6 cellular contexts compared by ENCODE assay signal in the genomic region with DNA sequence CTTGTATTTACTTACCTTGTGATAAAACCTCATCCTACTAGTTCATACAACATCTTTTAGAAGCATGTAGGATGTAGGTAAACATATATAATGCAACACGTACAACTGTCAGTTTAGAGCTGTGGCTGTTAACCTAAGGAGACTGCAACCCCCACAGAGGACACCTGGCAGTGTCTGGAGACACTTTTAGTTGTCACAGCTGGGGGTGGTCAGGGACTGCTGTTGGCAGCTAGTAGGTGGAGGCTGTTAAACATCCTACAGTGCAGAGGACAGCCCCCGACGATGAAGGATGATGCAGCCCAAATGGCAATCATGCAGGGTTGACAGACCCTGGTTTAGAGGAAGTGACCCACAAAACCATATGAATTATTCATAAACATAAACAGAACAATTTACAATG. TPM values are rescaled to one million over a fixed set of nuclear protein-coding genes. Genes with fewer than 3 reads are reported as not detected.
A peak's percentile ranks its signal among the peaks of the same experiment; 100 is the strongest.
DNase-seq lines count a peak whose midpoint lies in the region; ATAC-seq, FAIRE-seq and TF ChIP-seq lines count a peak whose summit lies in the region.
"Not testable (repeated sequence)": the region's sequence is repeated elsewhere in the genome, so short reads cannot be mapped to it uniquely, and the experiment has no call there.

No MANE protein-coding gene starts in this region.

- H3K36me3 ChIP-seq in GM23338 (ENCODE audit: insufficient read depth); Panc1 (ENCODE audit: control insufficient read depth, insufficient read depth, low read length); GM12878 (ENCODE audit: control insufficient read depth in 2 of 2, insufficient read depth in 2 of 2, low read length in 1 of 2): not testable (repeated sequence)

- H4K20me1 ChIP-seq in GM23338 (replicated peaks; ENCODE audit: insufficient read depth); GM12878 (ENCODE audit: control insufficient read depth, insufficient read depth): not testable (repeated sequence)

- not testable (repeated sequence) for H3F3A ChIP-seq in GM23338 (replicated peaks; ENCODE audit: low read depth)

- not testable (repeated sequence) for DNase-seq in Calu3; GM23338 (ENCODE audit: low spot score); Panc1 (ENCODE audit: low read depth, low spot score); activated CD8-positive, alpha-beta T cell treated with anti-CD3 and anti-CD28 coated beads for 36 hours; GM12878 (ENCODE audit: low read depth, low spot score); stimulated activated naive B cell treated with anti-CD40 and anti-IgM and Interleukin-4, amounts not matched to agents 10 μg/mL and 1 μg/mL and 100 μg/mL, for 72 hours

- RAD21 ChIA-PET in GM12878 (lab: Charles Lee; ENCODE audit: unreplicated experiment) = not testable (repeated sequence)

- not testable (repeated sequence) for H3K4me3 Mint-ChIP-seq in Calu3 (ENCODE audit: low read depth, unreplicated experiment); GM23338; activated CD8-positive, alpha-beta T cell treated with anti-CD3 and anti-CD28 coated beads for 36 hours; stimulated activated naive B cell treated with anti-CD40 and anti-IgM and Interleukin-4, amounts not matched to agents 10 μg/mL and 1 μg/mL and 100 μg/mL, for 72 hours

- H3K27me3 Mint-ChIP-seq in Calu3 (ENCODE audit: unreplicated experiment); GM23338 (ENCODE audit: insufficient read depth, low read depth, poor library complexity); activated CD8-positive, alpha-beta T cell treated with anti-CD3 and anti-CD28 coated beads for 36 hours; stimulated activated naive B cell treated with anti-CD40 and anti-IgM and Interleukin-4, amounts not matched to agents 10 μg/mL and 1 μg/mL and 100 μg/mL, for 72 hours: not testable (repeated sequence)

- H3K27ac Mint-ChIP-seq in Calu3 (ENCODE audit: unreplicated experiment); GM23338; activated CD8-positive, alpha-beta T cell treated with anti-CD3 and anti-CD28 coated beads for 36 hours; stimulated activated naive B cell treated with anti-CD40 and anti-IgM and Interleukin-4, amounts not matched to agents 10 μg/mL and 1 μg/mL and 100 μg/mL, for 72 hours: not testable (repeated sequence)

- H3K36me3 Mint-ChIP-seq in Calu3 (ENCODE audit: insufficient read depth, unreplicated experiment) = not testable (repeated sequence)
- H3K36me3 Mint-ChIP-seq in GM23338 (ENCODE audit: low read depth) = peaks cover 18% of the 10 kb centered on the region; the same call in 2 of the 3 replicates
- H3K36me3 Mint-ChIP-seq in activated CD8-positive, alpha-beta T cell treated with anti-CD3 and anti-CD28 coated beads for 36 hours (ENCODE audit: low read depth) = peaks cover 14% of the 10 kb centered on the region
- H3K36me3 Mint-ChIP-seq in stimulated activated naive B cell treated with anti-CD40 and anti-IgM and Interleukin-4, amounts not matched to agents 10 μg/mL and 1 μg/mL and 100 μg/mL, for 72 hours = peaks cover 9 to 14% of the 10 kb centered on the region in 2 donors

- FAIRE-seq in GM12878 (lab: Jason Lieb, UNC) = not testable (repeated sequence)

- in situ Hi-C loops in Panc1 (cut with HindIII; ENCODE audit: low pct_unique_long_range_greater_than_20kb, low sequenced_read_pairs); GM12878 (cut with MboI): not testable (repeated sequence)

- not testable (repeated sequence) for H3K4me3 ChIP-seq in GM23338; Panc1 (ENCODE audit: low read depth in 2 of 2, low read length in 2 of 2); GM12878

- H3K27ac ChIP-seq in GM23338 (ENCODE audit: low read depth); Panc1 (ENCODE audit: low read length); GM12878 (ENCODE audit: control insufficient read depth, insufficient read depth): not testable (repeated sequence)

- CTCF ChIA-PET in Calu3 (lab: Charles Lee); Panc1 (lab: Charles Lee); activated CD8-positive, alpha-beta T cell treated with anti-CD3 and anti-CD28 coated beads for 36 hours (lab: Charles Lee); GM12878 (lab: Yijun Ruan, JAX): not testable (repeated sequence)

- not testable (repeated sequence) for TF ChIP-seq CTCF in Calu3 (IDR thresholded peaks at IDR 0.05; ENCODE audit: unreplicated experiment); GM23338 (conservative IDR thresholded peaks at IDR 0.05; ENCODE audit: low read depth in 2 of 2); Panc1 (IDR thresholded peaks at IDR 0.05); activated CD8-positive, alpha-beta T cell treated with anti-CD3 and anti-CD28 coated beads for 36 hours (IDR thresholded peaks at IDR 0.05); GM12878 (IDR thresholded peaks at IDR 0.05 in 2 of 3, conservative IDR thresholded peaks at IDR 0.05 in 1 of 3; ENCODE audit: control insufficient read depth in 2 of 3, extremely low read depth in 1 of 3, insufficient read depth in 1 of 3, low read depth in 3 of 3, low read length in 3 of 3)

- H3K79me2 ChIP-seq in GM23338 (replicated peaks; ENCODE audit: insufficient read depth); GM12878 (ENCODE audit: control insufficient read depth, insufficient read depth, low read length): not testable (repeated sequence)

- intact Hi-C loops in Calu3 (cut with micrococcal nuclease; ENCODE audit: unreplicated experiment); Panc1 (cut with micrococcal nuclease; ENCODE audit: unreplicated experiment); activated CD8-positive, alpha-beta T cell treated with anti-CD3 and anti-CD28 coated beads for 36 hours (cut with micrococcal nuclease); GM12878 (cut with micrococcal nuclease; ENCODE audit: unreplicated experiment): not testable (repeated sequence)

- H3K4me1 Mint-ChIP-seq in Calu3 (ENCODE audit: low read depth, unreplicated experiment) = peaks cover 15% of the 10 kb centered on the region
- H3K4me1 Mint-ChIP-seq in GM23338; activated CD8-positive, alpha-beta T cell treated with anti-CD3 and anti-CD28 coated beads for 36 hours (ENCODE audit: low read depth); stimulated activated naive B cell treated with anti-CD40 and anti-IgM and Interleukin-4, amounts not matched to agents 10 μg/mL and 1 μg/mL and 100 μg/mL, for 72 hours: not testable (repeated sequence)

- not testable (repeated sequence) for H3K27me3 ChIP-seq in GM23338 (ENCODE audit: insufficient read depth); Panc1 (ENCODE audit: control insufficient read depth, insufficient read depth, low read length); GM12878 (replicated peaks in 1 of 2; ENCODE audit: control insufficient read depth in 2 of 2, insufficient read depth in 2 of 2, low read length in 1 of 2)

- not testable (repeated sequence) for H3K9me2 ChIP-seq in GM23338 (ENCODE audit: insufficient read depth)

- no CpG with 5 or more reads among the region's 3 CpGs for WGBS in GM12878 (ENCODE audit: insufficient coverage, insufficient replicate concordance, low lambda C conversion rate, missing lambda C conversion rate)

- SMC1A ChIA-PET in GM12878 (lab: Charles Lee; ENCODE audit: uncharacterized antibody, unreplicated experiment) = not testable (repeated sequence)

- not testable (repeated sequence) for TF ChIP-seq POLR2A in GM12878 (IDR thresholded peaks at IDR 0.05; ENCODE audit: low read depth, low read length)

- H3K4me1 ChIP-seq in GM23338 (ENCODE audit: insufficient read depth); Panc1 (ENCODE audit: control insufficient read depth, insufficient read depth, low read length); GM12878 (ENCODE audit: control insufficient read depth, insufficient read depth, low read length): not testable (repeated sequence)

- TF ChIP-seq EP300 in GM12878 (IDR thresholded peaks at IDR 0.05; ENCODE audit: borderline replicate concordance in 1 of 2, control insufficient read depth in 1 of 2, low read depth in 2 of 2, low read length in 2 of 2) = not testable (repeated sequence)

- ATAC-seq in GM23338 = peak; percentile 49; the same call in 2 of the 3 replicates
- not testable (repeated sequence) for ATAC-seq in Panc1
- peak; percentile 47 for ATAC-seq in activated CD8-positive, alpha-beta T cell treated with anti-CD3 and anti-CD28 coated beads for 36 hours
- ATAC-seq in GM12878 = peak; percentile 43
- ATAC-seq in stimulated activated naive B cell treated with anti-CD40 and anti-IgM and Interleukin-4, amounts not matched to agents 10 μg/mL and 1 μg/mL and 100 μg/mL, for 72 hours (replicated peaks) = peak; percentile 23 to 44

- TF ChIP-seq RAD21 in GM12878 (IDR thresholded peaks at IDR 0.05; ENCODE audit: insufficient read depth, low read depth, low read length) = not testable (repeated sequence)

- BruUV-seq in Calu3 (replicated peaks; lab: Mats Ljungman, UMichigan) (TSS peak; percentile 81), Panc1 (replicated peaks; lab: Mats Ljungman, UMichigan) (TSS peak; percentile 95), GM12878 (replicated peaks; lab: Mats Ljungman, UMichigan) (TSS peak; percentile 71)

- not testable (repeated sequence) for H3K9me3 Mint-ChIP-seq in Calu3 (ENCODE audit: low read depth, unreplicated experiment); GM23338; activated CD8-positive, alpha-beta T cell treated with anti-CD3 and anti-CD28 coated beads for 36 hours; stimulated activated naive B cell treated with anti-CD40 and anti-IgM and Interleukin-4, amounts not matched to agents 10 μg/mL and 1 μg/mL and 100 μg/mL, for 72 hours

- not testable (repeated sequence) for H3K9me3 ChIP-seq in Panc1 (ENCODE audit: control insufficient read depth, insufficient read depth, low read depth, low read length); GM12878 (replicated peaks; ENCODE audit: control insufficient read depth, insufficient read depth, low read length)

- H3K9ac ChIP-seq in GM12878 (ENCODE audit: control insufficient read depth, insufficient read depth, low read length) = not testable (repeated sequence)

- H3K4me2 ChIP-seq in GM23338; GM12878 (ENCODE audit: control insufficient read depth, insufficient read depth): not testable (repeated sequence)

- not testable (repeated sequence) for H2AFZ ChIP-seq in GM23338; GM12878 (ENCODE audit: control insufficient read depth, low read depth, low read length)

- POLR2A ChIA-PET in Panc1 (lab: Charles Lee); activated CD8-positive, alpha-beta T cell treated with anti-CD3 and anti-CD28 coated beads for 36 hours (lab: Charles Lee); GM12878 (lab: Charles Lee): not testable (repeated sequence)

RNA-seq across cellular contexts. Expression of a gene that starts 59.0 kb away (rescaled TPM):
- total RNA-seq in Calu3 (2022) (203 and 207 TPM in 2 replicates), Panc1 (2021; ENCODE audit: unreplicated experiment) (87.8 TPM), GM12878 (2014; rRNA removed) (17.7 and 21.0 TPM in 2 replicates), GM12878 (2014; rRNA removed; fragmentation: Illumina TruSeq; extraction: Trizol) (41.2 and 47.0 TPM in 2 replicates), GM12878 (2021) (67.4 and 107 TPM in 2 replicates)
- 52.9 and 77.6 TPM in 2 replicates for total RNA-seq in GM23338 (2014; rRNA removed; shearing (Covaris generic))
- polyA plus RNA-seq in GM23338 (2016; fragmentation: Nextera tagmentation; extraction: Ambion mirVana) (42.4 and 49.2 TPM in 2 replicates), GM12878 (2011; rRNA removed) (124 and 130 TPM in 2 replicates), GM12878 (2014; fragmentation: Illumina TruSeq; extraction: Trizol) (45.2 and 52.4 TPM in 2 replicates), GM12878 (2014; fragmentation: Nextera tagmentation; extraction: Ambion mirVana) (1 to 10 TPM; 1.3 to 2.5 TPM), GM12878 (2014; rRNA removed) (38.8 and 40.0 TPM in 2 replicates), GM12878 (2016; fragmentation: Nextera tagmentation; extraction: Ambion mirVana) (10 to 100 TPM; 29.1 to 42.0 TPM)
- polyA plus RNA-seq in Panc1 (2012; ENCODE audit: insufficient read length) = 31.8 TPM
- total RNA-seq in activated CD8-positive, alpha-beta T cell treated with anti-CD3 and anti-CD28 coated beads for 36 hours = 100 to 1,000 TPM; 115 to 121 TPM
- total RNA-seq in GM12878 (2013; cell fraction: nucleolus; rRNA removed) = 629 and 780 TPM in 2 replicates
- 39.0 TPM for polyA plus RNA-seq in GM12878 (2011; ENCODE audit: low read depth)
- polyA plus RNA-seq in GM12878 (2011; cell fraction: cytosol; rRNA removed) = 78.8 and 104 TPM in 2 replicates
- polyA plus RNA-seq in GM12878 (2011; cell fraction: nucleus; rRNA removed) = 259 and 305 TPM in 2 replicates
- polyA plus RNA-seq in GM12878 (2012) = 42.8 and 88.5 TPM in 2 replicates
- 198 and 223 TPM in 2 replicates for polyA minus RNA-seq in GM12878 (2011; rRNA and poly(A)+ RNA removed)
- polyA minus RNA-seq in GM12878 (2011; cell fraction: cytosol; rRNA and poly(A)+ RNA removed) = 92.6 and 102 TPM in 2 replicates
- 220 and 302 TPM in 2 replicates for polyA minus RNA-seq in GM12878 (2011; cell fraction: nucleus; rRNA and poly(A)+ RNA removed)
